15 cellular contexts compared by ENCODE assay signal in genomic region chr2:215138466-215138865, GRCh38. TPM values are rescaled to one million over a fixed set of nuclear protein-coding genes. Genes with fewer than 3 reads are reported as not detected.
A peak's percentile ranks its signal among the peaks of the same experiment; 100 is the strongest.
DNase-seq lines count a peak whose midpoint lies in the region; ATAC-seq and TF ChIP-seq lines count a peak whose summit lies in the region.
"Had no signal": no experiment of that assay in that cellular context is flagged by ENCODE, and none has a peak within 500 bp of the region (broad histone marks: within the 10 kb centered on the region; RNA-seq: fewer than 3 reads in every experiment).

Gene ABCA12, minus strand, starts transcription at chr2:215138626. Its CDS starts 418 bp downstream, at chr2:215138208.

- DNase-seq in COLO668 (lab: John Stamatoyannopoulos, UW; ENCODE audit: unreplicated experiment) (peak; percentile 6), IMR-90 (no peak), breast epithelium (ENCODE audit: low spot score in 2 of 2) (no peak), mesothelial cell of epicardium (ENCODE audit: low spot score in 2 of 2, unreplicated experiment in 2 of 2) (no peak), Ammon's horn (ENCODE audit: low spot score) (no peak), midbrain (lab: John Stamatoyannopoulos, UW) (no peak), NCI-H2196 (lab: John Stamatoyannopoulos, UW; ENCODE audit: unreplicated experiment) (no peak)
- DNase-seq: activated CD4-positive, CD25-positive, alpha-beta regulatory T cell; NCI-H1930; RPMI8226; small intestine; stimulated activated naive CD4-positive, alpha-beta T cell treated with Interleukin-2 at 50 U/mL for 16 hours had no signal

- H3K9ac ChIP-seq in IMR-90 (ENCODE audit: low read depth, low read length), result no peak within 1 kb of the TSS

- dilution Hi-C loops in IMR-90 (cut with HindIII; ENCODE audit: low sequenced_read_pairs, unreplicated experiment), result no loop called here

- peak within 1 kb of the TSS; percentile 88 for H2BK120ac ChIP-seq in IMR-90 (ENCODE audit: low read depth, low read length)

- H3K36me3 ChIP-seq in IMR-90 (ENCODE audit: control insufficient read depth, insufficient read depth, low read length) (no peaks in the 10 kb centered on the region), breast epithelium (no peaks in the 10 kb centered on the region)

- H4K91ac ChIP-seq in IMR-90 (ENCODE audit: insufficient read depth, low read depth, low read length), result peak within 1 kb of the TSS; percentile 45; the same call in 1 of the 2 replicates

- no peaks in the 10 kb centered on the region for H3K9me1 ChIP-seq in IMR-90 (ENCODE audit: insufficient read depth, low read length)

- no peak within 1 kb of the TSS for H2BK15ac ChIP-seq in IMR-90 (ENCODE audit: low read depth, low read length)

- H3K27ac ChIP-seq in IMR-90 (ENCODE audit: insufficient read depth, low read length), result peak within 1 kb of the TSS; percentile 44; the same call in 1 of the 2 replicates
- H3K27ac ChIP-seq in breast epithelium, result peak within 1 kb of the TSS; percentile 67 to 84

- TF ChIP-seq RAD21 in IMR-90 (IDR thresholded peaks at IDR 0.05; ENCODE audit: low read length), result no peak

- peak within 1 kb of the TSS; percentile 43 for H2AFZ ChIP-seq in IMR-90 (replicated peaks; ENCODE audit: low read length, poor library complexity)

- H3K9me3 Mint-ChIP-seq in mesothelial cell of epicardium, result no peaks in the 10 kb centered on the region

- BruUV-seq in IMR-90 (replicated peaks; lab: Mats Ljungman, UMichigan), result no TSS peak

- no peaks in the 10 kb centered on the region for H4K20me1 ChIP-seq in IMR-90 (ENCODE audit: insufficient read depth, low read length)

- peaks cover 3% of the 10 kb centered on the region; the same call in 1 of the 2 replicates for H3K4me1 ChIP-seq in IMR-90 (ENCODE audit: control insufficient read depth, insufficient read depth, low read length)
- no peaks in the 10 kb centered on the region for H3K4me1 ChIP-seq in breast epithelium

- no peak within 1 kb of the TSS for H3K4ac ChIP-seq in IMR-90 (ENCODE audit: low read depth, low read length)

- peak within 1 kb of the TSS; percentile 67 for H2BK20ac ChIP-seq in IMR-90 (ENCODE audit: low read depth, low read length)

- H3K27me3 ChIP-seq in IMR-90 (ENCODE audit: control insufficient read depth, insufficient read depth, low read length) (no peaks in the 10 kb centered on the region; the same call in 1 of the 2 replicates), breast epithelium (no peaks in the 10 kb centered on the region)

- CTCF ChIA-PET in IMR-90 (lab: Yijun Ruan, JAX), result interaction anchor here (0.6 kb wide), 1 partner anchor 109 kb away, joined by 3 read pairs; no protein-coding TSS in a partner anchor

- H3K36me3 Mint-ChIP-seq in mesothelial cell of epicardium, result no peaks in the 10 kb centered on the region

- H3K4me3 ChIP-seq in IMR-90 (ENCODE audit: insufficient read depth, low read depth, low read length), result no peak within 1 kb of the TSS
- peak within 1 kb of the TSS in 2 of 3 donors; percentile 3 to 6 for H3K4me3 ChIP-seq in breast epithelium

- peak within 1 kb of the TSS in 1 of 2 experiments; percentile 73; a peak in 1 of 4 replicates for H4K8ac ChIP-seq in IMR-90 (ENCODE audit: low read depth in 2 of 2, low read length in 2 of 2)

- 83% methylated on average over 1 of the region's 2 CpGs; no CpG with 5 or more reads in 1 of the 2 experiments for WGBS in IMR-90 (ENCODE audit: extremely low coverage in 2 of 2, insufficient read length in 1 of 2), 2 experiments

- H2AK9ac ChIP-seq in IMR-90 (replicated peaks; ENCODE audit: low read depth, low read length, poor library complexity), result peak within 1 kb of the TSS; percentile 55

- H2BK5ac ChIP-seq in IMR-90 (ENCODE audit: low read depth, low read length, poor library complexity, severe bottlenecking), result peak within 1 kb of the TSS; percentile 50

- peak within 1 kb of the TSS; percentile 76 for H3K18ac ChIP-seq in IMR-90 (ENCODE audit: low read depth, low read length)

- 0 out of 2 replicates have a peak within 1 kb of the TSS, but pooled peaks have one; percentile 51 for H3K14ac ChIP-seq in IMR-90 (replicated peaks; ENCODE audit: low read depth, low read length)

- no peaks in the 10 kb centered on the region for H3K27me3 Mint-ChIP-seq in mesothelial cell of epicardium (ENCODE audit: low read depth)

- no peaks in the 10 kb centered on the region for H3K9me3 ChIP-seq in IMR-90 (ENCODE audit: control insufficient read depth, insufficient read depth, low read length)
- no peaks in the 10 kb centered on the region for H3K9me3 ChIP-seq in breast epithelium

- TF ChIP-seq CTCF in IMR-90 (conservative IDR thresholded peaks at IDR 0.05; ENCODE audit: low read depth, low read length) (no peak), breast epithelium (IDR thresholded peaks at IDR 0.05) (no peak), mesothelial cell of epicardium (IDR thresholded peaks at IDR 0.05; ENCODE audit: unreplicated experiment) (no peak)

- H3K27ac Mint-ChIP-seq in mesothelial cell of epicardium, result peak within 1 kb of the TSS; percentile 91

- H3K4me3 Mint-ChIP-seq in mesothelial cell of epicardium, result peak within 1 kb of the TSS; percentile 10

- peak within 1 kb of the TSS; percentile 80; the same call in 1 of the 2 replicates for H4K5ac ChIP-seq in IMR-90 (ENCODE audit: low read depth, low read length)

- intact Hi-C loops in IMR-90 (cut with micrococcal nuclease), result no loop called here
- intact Hi-C loops in breast epithelium (cut with DNase I; ENCODE audit: low total_unique reads), result no loop called here

- 0 out of 2 replicates have a peak within 1 kb of the TSS, but pooled peaks have one; percentile 17 for H3K56ac ChIP-seq in IMR-90 (ENCODE audit: extremely low read depth, insufficient read depth, low read length)

- TF ChIP-seq POLR2A in IMR-90 (IDR thresholded peaks at IDR 0.05; ENCODE audit: low read depth, low read length) (no peak), breast epithelium (IDR thresholded peaks at IDR 0.05) (no peak)

- no peak within 1 kb of the TSS for H3K23ac ChIP-seq in IMR-90 (ENCODE audit: low read depth, low read length)

- no peaks in the 10 kb centered on the region for H3K79me1 ChIP-seq in IMR-90 (ENCODE audit: low read depth in 1 of 2, low read length in 2 of 2)

- POLR2A ChIA-PET in IMR-90 (lab: Charles Lee; ENCODE audit: unreplicated experiment), result interaction anchor here (0.6 kb wide), 1 partner anchor 143 kb away, joined by 3 read pairs; no protein-coding TSS in a partner anchor

- H3K4me2 ChIP-seq in IMR-90 (ENCODE audit: low read depth, low read length), result peak within 1 kb of the TSS; percentile 66; the same call in 1 of the 2 replicates

- peak within 1 kb of the TSS; percentile 28; the same call in 1 of the 2 replicates for H2AK5ac ChIP-seq in IMR-90 (ENCODE audit: low read depth, low read length)

- in situ Hi-C loops in IMR-90 (cut with MboI; ENCODE audit: low sequenced_read_pairs), result no loop called here

- ATAC-seq in IMR-90 (ENCODE audit: low read depth) (no peak), GM21619 (IDR thresholded peaks at IDR 0.05; ENCODE audit: unreplicated experiment) (no peak)

- H3K4me1 Mint-ChIP-seq in mesothelial cell of epicardium, result peaks cover 31% of the 10 kb centered on the region

TF ChIP-seq in IMR-90, 13 proteins besides CTCF, POLR2A, EP300 and RAD21:
- TF ChIP-seq MXI1 (IDR thresholded peaks at IDR 0.05; ENCODE audit: borderline replicate concordance, low read depth, low read length) (no peak), ELK1 (IDR thresholded peaks at IDR 0.05; ENCODE audit: borderline replicate concordance, low read depth, low read length) (no peak), MAZ (IDR thresholded peaks at IDR 0.05; ENCODE audit: borderline replicate concordance, low read depth, low read length) (no peak), USF2 (IDR thresholded peaks at IDR 0.05; ENCODE audit: low read depth, low read length) (no peak), CHD1 (IDR thresholded peaks at IDR 0.05; ENCODE audit: low read depth, low read length) (no peak), BHLHE40 (IDR thresholded peaks at IDR 0.05; ENCODE audit: low read depth, low read length) (no peak), RCOR1 (IDR thresholded peaks at IDR 0.05; ENCODE audit: insufficient replicate concordance, low read length) (no peak), NFE2L2 (IDR thresholded peaks at IDR 0.05; ENCODE audit: low read depth, low read length) (no peak), MAFK (IDR thresholded peaks at IDR 0.05; ENCODE audit: low read depth, low read length) (no peak), RFX5 (IDR thresholded peaks at IDR 0.05; ENCODE audit: low read depth, low read length) (no peak)
TF ChIP-seq in IMR-90: peak in this region for 0.

RNA-seq across cellular contexts. Expression of gene ABCA12, which starts in this region (rescaled TPM):
- under 0.01 TPM in 2 replicates for total RNA-seq in IMR-90 (2012; rRNA removed)
- polyA plus RNA-seq in IMR-90 (2012; rRNA removed), result not detected in 2 replicates
- polyA plus RNA-seq in IMR-90 (2012; cell fraction: cytosol; rRNA removed), result 0.01 TPM in 2 replicates
- polyA plus RNA-seq in IMR-90 (2012; cell fraction: nucleus; rRNA removed; ENCODE audit: low replicate concordance), result 0.01 TPM in 1 of 2 replicates, not detected in the other
- total RNA-seq in breast epithelium, result 1 to 10 TPM in 2 of 3 donors, not detected in 1; 3.6 to 4.0 TPM
- total RNA-seq in mesothelial cell of epicardium, result 0.43 to 0.89 TPM (median 0.84 TPM) in 3 replicates
- total RNA-seq: activated CD8-positive, alpha-beta memory T cell treated with anti-CD3 and anti-CD28 coated beads for 36 hours; T-helper 1 cell treated with Interleukin-12 subunit alpha and Interleukin-12 subunit beta and Interleukin-4 antibody, amounts not matched to agents 30 ng/mL and 1 ng/mL, for 36 hours had no signal
